ENCODE assay signal across 8 cellular contexts in the genomic region with DNA sequence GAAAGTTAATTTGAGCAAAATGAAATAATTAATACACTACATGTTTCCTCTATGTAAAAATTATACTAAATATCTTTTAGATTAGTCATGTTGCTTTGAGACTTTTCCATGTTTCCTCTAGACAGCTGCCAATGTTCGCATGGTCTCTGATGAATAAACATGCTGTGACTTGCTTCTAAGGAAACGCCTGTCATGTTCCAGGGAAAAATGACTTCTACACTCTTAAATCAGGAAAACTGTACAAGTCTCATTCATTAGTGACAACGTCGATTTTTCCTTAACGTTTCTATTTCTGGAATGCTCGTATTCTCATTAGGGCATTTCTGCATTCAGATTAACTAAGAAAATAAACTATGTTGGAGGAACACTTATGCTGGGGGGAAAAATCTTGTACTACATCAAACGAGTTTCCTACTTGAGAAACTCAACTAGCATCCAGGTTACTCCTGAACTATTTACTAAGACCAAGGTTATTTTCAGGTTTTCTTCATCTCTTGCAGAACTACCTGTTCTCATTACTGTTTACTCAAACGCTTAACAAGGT. TPM values are rescaled to one million over a fixed set of nuclear protein-coding genes. Genes with fewer than 3 reads are reported as not detected.
DNase-seq lines count a peak whose midpoint lies in the region; ATAC-seq, FAIRE-seq and TF ChIP-seq lines count a peak whose summit lies in the region.

No MANE protein-coding gene starts in this region.

- peak overlapping the region; percentile 55 for H3K4me3 Mint-ChIP-seq in activated naive CD4-positive, alpha-beta T cell treated with anti-CD3 and anti-CD28 coated beads, Interleukin-2, amount 10 ng/mL, durations not matched to agents 7 days and 5 days

- CTCF ChIA-PET in activated naive CD4-positive, alpha-beta T cell treated with anti-CD3 and anti-CD28 coated beads, Interleukin-2, amount 10 ng/mL, durations not matched to agents 7 days and 5 days (lab: Charles Lee), result no interaction called here
- CTCF ChIA-PET in HepG2 (lab: Yijun Ruan, JAX; ENCODE audit: low intra/inter-chr PET ratio, low total read pairs), result interaction anchor here (1.8 kb wide), 1 partner anchor 78 kb away, joined by 4 read pairs; no protein-coding TSS in a partner anchor

- no peak for TF ChIP-seq RAD21 in HepG2 (CRISPR knock-in tag; IDR thresholded peaks at IDR 0.05)

- no peaks in the 10 kb centered on the region for H3K9me3 ChIP-seq in HepG2 (ENCODE audit: low read length)
- no peaks in the 10 kb centered on the region for H3K9me3 ChIP-seq in upper lobe of left lung

- no peak for FAIRE-seq in HepG2 (lab: Jason Lieb, UNC)

- H3K36me3 ChIP-seq in HepG2 (replicated peaks in 1 of 2; ENCODE audit: control insufficient read depth in 1 of 2, insufficient read depth in 2 of 2, low read length in 2 of 2) (0 out of 5 replicates have a peak, but pooled peaks cover 2 to 4% of the 10 kb centered on the region in 2 experiments), upper lobe of left lung (no peaks in the 10 kb centered on the region)

- H3K4me3 ChIP-seq in HepG2 (replicated peaks in 1 of 3; ENCODE audit: insufficient read depth in 1 of 3, low read depth in 2 of 3, low read length in 3 of 3), result peak overlapping the region; percentile 76 to 96 (median 89)
- H3K4me3 ChIP-seq in upper lobe of left lung, result peak overlapping the region; percentile 68 to 86 (median 78)

- TF ChIP-seq POLR2A in HepG2 (IDR thresholded peaks at IDR 0.05; ENCODE audit: insufficient read depth in 1 of 2, low read depth in 2 of 2, low read length in 2 of 2), result no peak
- TF ChIP-seq POLR2A in upper lobe of left lung (IDR thresholded peaks at IDR 0.05), result no peak

- H2AFZ ChIP-seq in HepG2 (ENCODE audit: low read length), result no peak overlapping the region

- no peaks in the 10 kb centered on the region for H3K9me3 Mint-ChIP-seq in activated naive CD4-positive, alpha-beta T cell treated with anti-CD3 and anti-CD28 coated beads, Interleukin-2, amount 10 ng/mL, durations not matched to agents 7 days and 5 days

- no peak for TF ChIP-seq CTCF in HepG2 (CRISPR knock-in tag; IDR thresholded peaks at IDR 0.05)
- TF ChIP-seq CTCF in upper lobe of left lung (IDR thresholded peaks at IDR 0.05), result no peak

- peaks cover 9% of the 10 kb centered on the region for H3K4me1 Mint-ChIP-seq in activated naive CD4-positive, alpha-beta T cell treated with anti-CD3 and anti-CD28 coated beads, Interleukin-2, amount 10 ng/mL, durations not matched to agents 7 days and 5 days

- H3K4me1 ChIP-seq in HepG2 (ENCODE audit: insufficient read depth, low read length), result peaks cover 58% of the 10 kb centered on the region
- peaks cover 19 to 39% (median 29%) of the 10 kb centered on the region in 4 donors for H3K4me1 ChIP-seq in upper lobe of left lung

- ATAC-seq in HepG2 (no peak), upper lobe of left lung (ENCODE audit: low FRiP score in 2 of 2) (no peak)

- H3K4me2 ChIP-seq in HepG2 (ENCODE audit: low read depth, low read length), result peak overlapping the region; percentile 89

- in situ Hi-C loops in HepG2 (cut with HindIII; ENCODE audit: extremely low pct_ligation_motif_present, low pct_unique_long_range_greater_than_20kb), result loop anchor here (5.0 kb wide), 2 partner anchors 72 to 103 kb away; no protein-coding TSS in a partner anchor

- no peak overlapping the region for H3K27ac Mint-ChIP-seq in activated naive CD4-positive, alpha-beta T cell treated with anti-CD3 and anti-CD28 coated beads, Interleukin-2, amount 10 ng/mL, durations not matched to agents 7 days and 5 days

- DNase-seq in activated naive CD4-positive, alpha-beta T cell treated with anti-CD3 and anti-CD28 coated beads, Interleukin-2, amount 10 ng/mL, durations not matched to agents 7 days and 5 days, result no peak
- no peak for DNase-seq in activated naive CD4-positive, alpha-beta T cell treated with Interleukin-2 at 50 U/mL for 16 hours
- DNase-seq in HepG2 (ENCODE audit: low spot score), result peak; percentile 31
- no peak for DNase-seq in upper lobe of left lung
- DNase-seq in effector CD8-positive, alpha-beta T cell (lab: John Stamatoyannopoulos, UW), result no peak
- no peak for DNase-seq in NAMALWA (ENCODE audit: low spot score)
- no peak for DNase-seq in GM19238 (ENCODE audit: insufficient read length, low spot score)

- H3K79me2 ChIP-seq in HepG2 (ENCODE audit: insufficient read depth, low read length), result peaks cover 71% of the 10 kb centered on the region

- intact Hi-C loops in HepG2 (cut with micrococcal nuclease; ENCODE audit: unreplicated experiment), result loop anchor here (1.0 to 5.0 kb wide), 6 partner anchors 13 to 77 kb away; no protein-coding TSS in a partner anchor

- WGBS in HepG2 (ENCODE audit: low lambda C conversion rate), result 3% methylated on average over 8 of the region's 8 CpGs
- 4 to 6% methylated on average over 8 of the region's 8 CpGs for WGBS in upper lobe of left lung, 2 donors

- no peaks in the 10 kb centered on the region for H3K36me3 Mint-ChIP-seq in activated naive CD4-positive, alpha-beta T cell treated with anti-CD3 and anti-CD28 coated beads, Interleukin-2, amount 10 ng/mL, durations not matched to agents 7 days and 5 days

- H3K27me3 Mint-ChIP-seq in activated naive CD4-positive, alpha-beta T cell treated with anti-CD3 and anti-CD28 coated beads, Interleukin-2, amount 10 ng/mL, durations not matched to agents 7 days and 5 days, result peaks cover 44% of the 10 kb centered on the region

- H3K27ac ChIP-seq in angular gyrus (ENCODE audit: low read depth, low read length) (peak overlapping the region; percentile 31), HepG2 (ENCODE audit: extremely low read length, insufficient read depth, low read length) (peak overlapping the region; percentile 99), upper lobe of left lung (peak overlapping the region; percentile 96 to 99 (median 98))

- no peaks in the 10 kb centered on the region for H4K20me1 ChIP-seq in HepG2 (ENCODE audit: insufficient read depth, low read length)

- POLR2A ChIA-PET in HepG2 (lab: Yijun Ruan, JAX), result interaction anchor here (1.0 to 5.9 kb wide), 10 partner anchors 8 to 98 kb away, joined by 3 to 71 read pairs (median 20); no protein-coding TSS in a partner anchor

- H3K9ac ChIP-seq in HepG2 (ENCODE audit: insufficient read depth, low read depth, low read length), result peak overlapping the region; percentile 98

- TSS peak; percentile 41 for BruUV-seq in HepG2 (replicated peaks; lab: Mats Ljungman, UMichigan)

- H3K27me3 ChIP-seq in HepG2 (ENCODE audit: control insufficient read depth in 1 of 2, insufficient read depth in 2 of 2, low read length in 2 of 2) (no peaks in the 10 kb centered on the region; a peak in 1 of 5 replicates), upper lobe of left lung (no peaks in the 10 kb centered on the region)

- TF ChIP-seq EP300 in HepG2 (IDR thresholded peaks at IDR 0.05; ENCODE audit: low read depth in 2 of 2, low read length in 2 of 2) (no peak), HepG2 (CRISPR knock-in tag; IDR thresholded peaks at IDR 0.05; ENCODE audit: borderline replicate concordance) (no peak), upper lobe of left lung (IDR thresholded peaks at IDR 0.05) (peak in 1 of 4 donors; percentile 93)

TF ChIP-seq in HepG2, 621 proteins besides CTCF, POLR2A, EP300 and RAD21 (continues in another document):
- TF ChIP-seq ZNF12 (CRISPR knock-in tag; IDR thresholded peaks at IDR 0.05) (peak; percentile 14; the same call in 1 of the 2 replicates), KLF15 (CRISPR knock-in tag; IDR thresholded peaks at IDR 0.05; ENCODE audit: borderline replicate concordance) (no peak), NFRKB (IDR thresholded peaks at IDR 0.05) (no peak), KMT2A (CRISPR knock-in tag; IDR thresholded peaks at IDR 0.05) (no peak), RARG (CRISPR knock-in tag; IDR thresholded peaks at IDR 0.05; ENCODE audit: low read depth) (peak; percentile 19; the same call in 1 of the 2 replicates), ZNF556 (CRISPR knock-in tag; IDR thresholded peaks at IDR 0.05; ENCODE audit: borderline replicate concordance) (peak; percentile 13; the same call in 1 of the 2 replicates), TP53 (CRISPR knock-in tag; conservative IDR thresholded peaks at IDR 0.05) (no peak), HNRNPH1 (optimal IDR thresholded peaks at IDR 0.05; ENCODE audit: low read depth, low read length) (no peak), CREB1 (IDR thresholded peaks at IDR 0.05) (no peak), CREB1 (CRISPR knock-in tag; IDR thresholded peaks at IDR 0.05) (peak; percentile 69)

RNA-seq across cellular contexts. Expression of a gene that starts 1.6 kb away (rescaled TPM):
- total RNA-seq in HepG2 (2016; rRNA removed; fragmentation: Illumina TruSeq; extraction: Trizol) (85.4 and 86.8 TPM in 2 replicates), upper lobe of left lung (100 to 1,000 TPM in 2 of 6 donors, 10 to 100 TPM in 4; 64.3 to 128 (median 90.1) TPM)
- 35.1 and 42.3 TPM in 2 replicates for total RNA-seq in HepG2 (2016; cell fraction: cytosol; rRNA removed; fragmentation: Illumina TruSeq; extraction: Trizol; ENCODE audit: low read depth)
- total RNA-seq in HepG2 (2016; cell fraction: insoluble cytoplasmic fraction; rRNA removed; fragmentation: Illumina TruSeq; extraction: Trizol), result 73.7 and 77.7 TPM in 2 replicates
- total RNA-seq in HepG2 (2016; cell fraction: membrane; rRNA removed; fragmentation: Illumina TruSeq; extraction: Trizol), result 71.4 and 76.7 TPM in 2 replicates
- total RNA-seq in HepG2 (2016; cell fraction: nucleus; rRNA removed; fragmentation: Illumina TruSeq; extraction: Trizol), result 248 and 259 TPM in 2 replicates
- polyA plus RNA-seq in HepG2 (2011; rRNA removed), result 24.8 and 32.6 TPM in 2 replicates
- 19.5 and 26.5 TPM in 2 replicates for polyA plus RNA-seq in HepG2 (2011; cell fraction: cytosol; rRNA removed)
- polyA plus RNA-seq in HepG2 (2011; cell fraction: nucleus; rRNA removed), result 33.4 and 41.2 TPM in 2 replicates
- polyA plus RNA-seq in HepG2 (2012), result 31.4 and 38.1 TPM in 2 replicates
- polyA plus RNA-seq in HepG2 (2016; cell fraction: cytosol; fragmentation: Illumina TruSeq; extraction: Trizol; ENCODE audit: low read depth), result 6.4 and 6.8 TPM in 2 replicates
- polyA plus RNA-seq in HepG2 (2016; cell fraction: insoluble cytoplasmic fraction; fragmentation: Illumina TruSeq; extraction: Trizol; ENCODE audit: low read depth), result 88.1 and 93.4 TPM in 2 replicates
- 23.7 and 27.6 TPM in 2 replicates for polyA plus RNA-seq in HepG2 (2016; cell fraction: membrane; fragmentation: Illumina TruSeq; extraction: Trizol; ENCODE audit: low read depth)
- polyA plus RNA-seq in HepG2 (2016; cell fraction: nucleus; fragmentation: Illumina TruSeq; extraction: Trizol; ENCODE audit: insufficient read depth, low read depth), result 92.3 and 103 TPM in 2 replicates
- polyA minus RNA-seq in HepG2 (2011; rRNA and poly(A)+ RNA removed; ENCODE audit: low replicate concordance), result 16.0 and 59.5 TPM in 2 replicates
- 45.9 and 59.2 TPM in 2 replicates for polyA minus RNA-seq in HepG2 (2011; cell fraction: cytosol; rRNA and poly(A)+ RNA removed)
- 337 and 403 TPM in 2 replicates for polyA minus RNA-seq in HepG2 (2011; cell fraction: nucleus; rRNA and poly(A)+ RNA removed)

Comparison
In these comparisons a context has a peak if more than half of its experiments do, and no peak if none do; other contexts are left out.
1. H3K27ac ChIP-seq: peak in every context shown above with its lines; median percentile 99 in HepG2; 98 in upper lobe of left lung; 31 in angular gyrus.